In genomic region chr2:66490588-66491001, GRCh38 we compare ENCODE assay signal across 2 cellular contexts.
A peak's percentile ranks its signal among the peaks of the same experiment; 100 is the strongest.
TF ChIP-seq lines count a peak whose summit lies in the region.

No MANE protein-coding gene starts in this region.

TF ChIP-seq in HepG2, 621 proteins besides CTCF, POLR2A, EP300 and RAD21:
- no peak for TF ChIP-seq TFE3 (CRISPR knock-in tag; IDR thresholded peaks at IDR 0.05)
TF ChIP-seq in HepG2: peak in this region for 0.

TF ChIP-seq in SK-N-SH, 30 proteins besides CTCF, POLR2A, EP300 and RAD21:
- TF ChIP-seq ZBTB33 (IDR thresholded peaks at IDR 0.05; ENCODE audit: borderline replicate concordance, low read depth) (no peak), REST (IDR thresholded peaks at IDR 0.05; ENCODE audit: low read depth, low read length) (no peak), YY1 (IDR thresholded peaks at IDR 0.05; ENCODE audit: low read depth) (no peak), USF2 (IDR thresholded peaks at IDR 0.05; ENCODE audit: borderline replicate concordance, low read depth, low read length) (no peak), SMC3 (IDR thresholded peaks at IDR 0.05; ENCODE audit: low read depth, low read length) (no peak), TEAD4 (IDR thresholded peaks at IDR 0.05; ENCODE audit: borderline replicate concordance, insufficient read depth) (no peak), MXI1 (IDR thresholded peaks at IDR 0.05; ENCODE audit: low read depth, low read length) (no peak), RXRA (IDR thresholded peaks at IDR 0.05; ENCODE audit: borderline replicate concordance, low read depth) (peak; percentile 40; the same call in 1 of the 2 replicates), EZH2phosphoT487 (IDR thresholded peaks at IDR 0.05; ENCODE audit: borderline replicate concordance, low read depth) (no peak), NRF1 (IDR thresholded peaks at IDR 0.05; ENCODE audit: low read depth, low read length) (no peak), RCOR1 (IDR thresholded peaks at IDR 0.05; ENCODE audit: low read length) (no peak), FOSL2 (IDR thresholded peaks at IDR 0.05; ENCODE audit: borderline replicate concordance, low read depth) (peak; percentile 79), CHD2 (IDR thresholded peaks at IDR 0.05; ENCODE audit: low read length, partially characterized antibody) (no peak), SIN3A (IDR thresholded peaks at IDR 0.05; ENCODE audit: borderline replicate concordance, low read depth, low read length) (no peak), GATA2 (CRISPR knock-in tag; IDR thresholded peaks at IDR 0.05) (no peak), IRF3 (IDR thresholded peaks at IDR 0.05; ENCODE audit: low read depth, low read length) (no peak), MEF2A (IDR thresholded peaks at IDR 0.05; ENCODE audit: borderline replicate concordance, low read depth) (no peak), POLR2AphosphoS5 (IDR thresholded peaks at IDR 0.05; ENCODE audit: low read depth, low read length) (no peak), FOXJ3 (CRISPR knock-in tag; IDR thresholded peaks at IDR 0.05) (no peak), FOXM1 (IDR thresholded peaks at IDR 0.05; ENCODE audit: low read depth) (no peak), USF1 (IDR thresholded peaks at IDR 0.05; ENCODE audit: borderline replicate concordance, low read depth) (no peak), ELF1 (IDR thresholded peaks at IDR 0.05) (no peak), GABPA (IDR thresholded peaks at IDR 0.05; ENCODE audit: low read depth) (no peak), PBX3 (IDR thresholded peaks at IDR 0.05) (peak; percentile 41; the same call in 1 of the 2 replicates), RFX5 (IDR thresholded peaks at IDR 0.05; ENCODE audit: low read length) (no peak), TAF1 (IDR thresholded peaks at IDR 0.05; ENCODE audit: borderline replicate concordance, low read depth, low read length) (no peak), MAX (IDR thresholded peaks at IDR 0.05; ENCODE audit: low read depth) (no peak), NFIC (IDR thresholded peaks at IDR 0.05; ENCODE audit: borderline replicate concordance) (peak; percentile 39; the same call in 1 of the 2 replicates), JUND (IDR thresholded peaks at IDR 0.05) (peak; percentile 66), TCF12 (IDR thresholded peaks at IDR 0.05) (peak; percentile 54; the same call in 1 of the 2 replicates)
